Comparison of ENCODE assay signal across 1 cellular context in the genomic region with DNA sequence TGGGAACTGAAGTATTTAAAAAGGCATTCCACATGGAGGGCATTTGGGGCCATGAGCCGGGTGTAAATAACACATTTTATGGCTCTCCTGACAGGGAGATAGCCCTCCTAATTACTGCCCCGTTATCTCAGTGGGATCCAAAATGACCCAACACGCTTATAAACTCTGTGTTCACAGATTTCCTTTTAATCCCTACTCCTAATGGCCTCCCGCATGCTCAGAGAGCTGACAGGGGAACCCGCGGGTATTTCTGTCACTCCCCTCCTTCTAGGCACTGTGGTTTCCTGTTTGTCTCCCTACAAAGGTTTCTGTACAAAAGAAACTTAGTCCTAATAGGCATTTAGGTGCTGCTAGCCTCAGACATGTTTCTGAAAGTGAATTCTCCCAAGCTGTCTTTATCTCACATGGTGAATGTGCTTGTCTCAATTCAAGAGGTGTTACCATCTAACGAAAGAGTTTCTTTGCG.
TF ChIP-seq lines count a peak whose summit lies in the region.

No MANE protein-coding gene starts in this region.

TF ChIP-seq in WTC11, 78 proteins besides CTCF, POLR2A, EP300 and RAD21 (continued from another document):
- TF ChIP-seq MXD4 (CRISPR knock-in tag; IDR thresholded peaks at IDR 0.05; ENCODE audit: borderline replicate concordance) (no peak), RELA (CRISPR knock-in tag; IDR thresholded peaks at IDR 0.05; ENCODE audit: borderline replicate concordance) (no peak), JAZF1 (CRISPR knock-in tag; IDR thresholded peaks at IDR 0.05) (no peak), NFYB (CRISPR knock-in tag; conservative IDR thresholded peaks at IDR 0.05; ENCODE audit: low read depth) (no peak)
